26 cellular contexts compared by ENCODE assay signal in the genomic region with DNA sequence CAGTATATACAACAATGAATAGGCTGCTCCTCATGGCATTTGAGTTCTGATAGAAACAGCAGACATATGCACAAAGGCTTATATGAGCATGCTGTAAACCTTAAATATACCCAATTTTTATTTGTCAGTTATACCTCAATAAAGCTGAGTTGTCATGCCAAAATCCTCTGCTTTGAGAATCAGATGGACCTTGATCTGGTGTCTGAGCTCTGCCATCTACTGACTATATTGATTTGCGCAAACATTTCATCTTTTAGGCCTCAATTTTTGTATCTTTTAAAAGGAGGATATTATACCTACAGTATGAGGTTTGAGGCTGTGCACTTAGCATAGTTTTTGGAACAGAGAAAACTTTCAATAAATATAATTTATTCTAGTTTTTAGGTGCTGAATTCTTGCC.
"Had no signal": no experiment of that assay in that cellular context is flagged by ENCODE, and none has a peak within 500 bp of the region (broad histone marks: within the 10 kb centered on the region; RNA-seq: fewer than 3 reads in every experiment).

No MANE protein-coding gene starts in this region.

- H3K79me2 ChIP-seq: parathyroid adenoma had no signal

- H2AFZ ChIP-seq: parathyroid adenoma had no signal

- H3K27ac ChIP-seq: coronary artery, dorsolateral prefrontal cortex, parathyroid adenoma, psoas muscle, tibial nerve had no signal

- H3K4me1 ChIP-seq: parathyroid adenoma, psoas muscle, tibial nerve had no signal

- H3K9ac ChIP-seq: parathyroid adenoma had no signal

- H3K9me3 Mint-ChIP-seq: activated CD4-positive, alpha-beta T cell treated with anti-CD3 and anti-CD28 coated beads, Interleukin-2, amount 10 ng/mL, durations not matched to agents 7 days and 5 days; activated CD8-positive, alpha-beta T cell treated with anti-CD3 and anti-CD28 coated beads for 36 hours; activated T-cell treated with anti-CD3 and anti-CD28 coated beads, Interleukin-2, amount 50 U/mL, for 4 hours; effector memory CD8-positive, alpha-beta T cell had no signal

- H3K4me3 ChIP-seq: coronary artery, dorsolateral prefrontal cortex, psoas muscle, tibial nerve had no signal

- ATAC-seq: activated CD8-positive, alpha-beta T cell treated with anti-CD3 and anti-CD28 coated beads for 36 hours; activated T-cell treated with anti-CD3 and anti-CD28 coated beads, Interleukin-2, amount 50 U/mL, for 4 hours; activated T-helper 17 cell treated with anti-CD3 and anti-CD28 coated beads, Interleukin-2, amount 50 U/mL, for 72 hours; effector memory CD8-positive, alpha-beta T cell; left cardiac atrium; naive thymus-derived CD4-positive, alpha-beta T cell; psoas muscle; T-helper 17 cell had no signal

- H3K4me3 Mint-ChIP-seq: activated CD4-positive, alpha-beta T cell treated with anti-CD3 and anti-CD28 coated beads, Interleukin-2, amount 10 ng/mL, durations not matched to agents 7 days and 5 days; activated CD8-positive, alpha-beta T cell treated with anti-CD3 and anti-CD28 coated beads for 36 hours; activated T-cell treated with anti-CD3 and anti-CD28 coated beads, Interleukin-2, amount 50 U/mL, for 4 hours; activated T-helper 17 cell treated with anti-CD3 and anti-CD28 coated beads, Interleukin-2, amount 50 U/mL, for 72 hours; effector memory CD8-positive, alpha-beta T cell; naive thymus-derived CD4-positive, alpha-beta T cell; T-helper 17 cell had no signal

- FAIRE-seq: bronchial epithelial cell had no signal

- DNase-seq: activated CD4-positive, alpha-beta T cell treated with anti-CD3 and anti-CD28 coated beads, Interleukin-2, amount 10 ng/mL, durations not matched to agents 7 days and 5 days; activated CD4-positive, CD25-positive, alpha-beta regulatory T cell treated with anti-CD3 and anti-CD28 coated beads, Interleukin-2, amount 50 U/mL, for 72 hours; activated CD8-positive, alpha-beta T cell treated with anti-CD3 and anti-CD28 coated beads for 36 hours; activated gamma-delta T cell treated with Interleukin-2 at 50 U/mL for 16 hours; activated naive CD4-positive, alpha-beta T cell treated with anti-CD3 and anti-CD28 coated beads, Interleukin-2, amount 50 U/mL, for 16 hours; activated T-cell treated with anti-CD3 and anti-CD28 coated beads, Interleukin-2, amount 50 U/mL, for 4 hours; amygdala; dorsolateral prefrontal cortex; effector memory CD8-positive, alpha-beta T cell; foreskin fibroblast; islet precursor cell; left cardiac atrium; midbrain; naive thymus-derived CD4-positive, alpha-beta T cell; psoas muscle; stimulated activated CD4-positive, alpha-beta T cell treated with anti-CD3 and anti-CD28 coated beads, Interleukin-15, amount 100 ng/mL, for 24 hours; stimulated activated CD4-positive, alpha-beta T cell treated with anti-CD3 and anti-CD28 coated beads, Interleukin-2, amount 100 ng/mL, for 24 hours; stimulated activated naive CD4-positive, alpha-beta T cell treated with Interleukin-2 at 50 U/mL for 16 hours; SW 1271; T-helper 17 cell; T1000 had no signal

- H3K27me3 Mint-ChIP-seq: activated CD4-positive, alpha-beta T cell treated with anti-CD3 and anti-CD28 coated beads, Interleukin-2, amount 10 ng/mL, durations not matched to agents 7 days and 5 days had no signal

- H3K9me3 ChIP-seq: psoas muscle, tibial nerve had no signal

- H3K4me1 Mint-ChIP-seq: activated CD4-positive, alpha-beta T cell treated with anti-CD3 and anti-CD28 coated beads, Interleukin-2, amount 10 ng/mL, durations not matched to agents 7 days and 5 days; activated T-helper 17 cell treated with anti-CD3 and anti-CD28 coated beads, Interleukin-2, amount 50 U/mL, for 72 hours; naive thymus-derived CD4-positive, alpha-beta T cell; T-helper 17 cell had no signal

- H3K36me3 ChIP-seq: tibial nerve had no signal

- H3K36me3 Mint-ChIP-seq: naive thymus-derived CD4-positive, alpha-beta T cell had no signal

- H3K27ac Mint-ChIP-seq: activated CD4-positive, alpha-beta T cell treated with anti-CD3 and anti-CD28 coated beads, Interleukin-2, amount 10 ng/mL, durations not matched to agents 7 days and 5 days; activated CD8-positive, alpha-beta T cell treated with anti-CD3 and anti-CD28 coated beads for 36 hours; activated T-helper 17 cell treated with anti-CD3 and anti-CD28 coated beads, Interleukin-2, amount 50 U/mL, for 72 hours; effector memory CD8-positive, alpha-beta T cell; naive thymus-derived CD4-positive, alpha-beta T cell; T-helper 17 cell had no signal
